Comparison of ENCODE assay signal across 27 cellular contexts in the genomic region with DNA sequence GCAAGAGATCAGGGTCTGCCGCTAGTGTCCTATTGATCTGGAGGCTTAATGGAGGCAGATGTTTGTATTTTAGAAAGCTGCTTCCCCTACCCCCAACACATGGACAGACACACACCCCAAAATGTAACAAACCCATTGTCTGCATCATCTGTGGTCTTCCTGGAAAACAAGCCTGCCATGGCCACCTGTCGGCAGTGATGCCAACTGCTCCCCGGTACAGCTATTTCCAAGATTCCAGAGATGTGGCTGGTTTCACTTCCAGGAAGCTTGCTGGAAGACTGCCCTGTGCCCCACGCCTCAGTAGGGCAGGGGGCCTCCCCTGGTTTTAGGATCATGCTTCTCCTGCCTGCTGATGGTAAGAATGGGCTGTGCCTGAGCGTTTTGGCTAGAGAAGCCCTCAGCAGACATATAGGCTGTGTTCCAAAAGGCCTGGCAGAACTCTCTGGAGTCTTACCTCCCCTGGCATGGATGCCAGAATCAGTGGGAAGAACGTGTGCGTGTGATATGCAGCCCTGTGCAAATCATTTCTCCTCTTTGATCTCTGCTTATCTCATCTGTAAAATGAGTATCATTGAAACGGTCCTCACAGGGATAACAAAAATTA.
DNase-seq lines count a peak whose midpoint lies in the region; ATAC-seq and TF ChIP-seq lines count a peak whose summit lies in the region.
"Had no signal": no experiment of that assay in that cellular context is flagged by ENCODE, and none has a peak within 500 bp of the region (broad histone marks: within the 10 kb centered on the region; RNA-seq: fewer than 3 reads in every experiment).

No MANE protein-coding gene starts in this region.

- intact Hi-C loops in left ventricle myocardium inferior (cut with micrococcal nuclease): no loop called here
- intact Hi-C loops in stomach (cut with DNase I; ENCODE audit: low total_unique reads): no loop called here

- 48 to 78% (median 66%) methylated on average over 5 to 8 of the region's 8 CpGs for WGBS in stomach, 5 donors

- H3K36me3 ChIP-seq in adipocyte (ENCODE audit: control insufficient read depth, insufficient read depth, low read length, severe bottlenecking): no peaks in the 10 kb centered on the region
- H3K36me3 ChIP-seq in left ventricle myocardium inferior: no peaks in the 10 kb centered on the region
- no peaks in the 10 kb centered on the region for H3K36me3 ChIP-seq in stomach
- H3K36me3 ChIP-seq: brain microvascular endothelial cell, HAP-1, heart right ventricle had no signal

- peaks cover 51% of the 10 kb centered on the region for H3K4me1 ChIP-seq in adipocyte (ENCODE audit: control insufficient read depth, insufficient read depth, low read length)
- H3K4me1 ChIP-seq in left ventricle myocardium inferior: peaks cover 45% of the 10 kb centered on the region
- peaks cover 0 to 9% (median 4%) of the 10 kb centered on the region in 4 donors for H3K4me1 ChIP-seq in stomach

- no peaks in the 10 kb centered on the region for H3K27me3 ChIP-seq in AG04450 (ENCODE audit: control insufficient read depth, insufficient read depth, low read length)
- no peaks in the 10 kb centered on the region for H3K27me3 ChIP-seq in adipocyte (replicated peaks; ENCODE audit: control insufficient read depth, insufficient read depth, low read length)
- no peaks in the 10 kb centered on the region for H3K27me3 ChIP-seq in left ventricle myocardium inferior (ENCODE audit: low read depth)
- no peaks in the 10 kb centered on the region for H3K27me3 ChIP-seq in stomach
- H3K27me3 ChIP-seq: brain microvascular endothelial cell, heart right ventricle had no signal

- H3K9me3 ChIP-seq in AG04450 (ENCODE audit: control insufficient read depth, insufficient read depth, low read length) (no peaks in the 10 kb centered on the region), adipocyte (ENCODE audit: control insufficient read depth, low read length) (no peaks in the 10 kb centered on the region), left ventricle myocardium inferior (replicated peaks) (no peaks in the 10 kb centered on the region), stomach (no peaks in the 10 kb centered on the region)
- H3K9me3 ChIP-seq: HAP-1 had no signal

- no peak for TF ChIP-seq POLR2A in stomach (IDR thresholded peaks at IDR 0.05)

- POLR2A ChIA-PET in AG04450 (lab: Yijun Ruan, JAX): interaction anchor here (1.8 kb wide), 1 partner anchor 39 kb away, joined by 12 read pairs; no protein-coding TSS in a partner anchor

- H3K27ac ChIP-seq in AG04450 (ENCODE audit: low read depth, low read length) (peak overlapping the region; percentile 34), left ventricle myocardium inferior (replicated peaks) (peak overlapping the region; percentile 68), stomach (peak overlapping the region in 1 of 5 donors; percentile 16)
- H3K27ac ChIP-seq: brain microvascular endothelial cell, coronary artery, heart right ventricle, KMS-11 had no signal

- CTCF ChIA-PET in AG04450 (lab: Charles Lee): interaction anchor here (6.0 kb wide), 1 partner anchor 213 kb away, joined by 33 read pairs; no protein-coding TSS in a partner anchor

- TF ChIP-seq EP300 in stomach (IDR thresholded peaks at IDR 0.05): no peak

- peak overlapping the region; percentile 58 for H3K9ac ChIP-seq in adipocyte (ENCODE audit: low read length)
- H3K9ac ChIP-seq: KMS-11 had no signal

- TF ChIP-seq CTCF in AG04450 (IDR thresholded peaks at IDR 0.05; ENCODE audit: low read depth, low read length): no peak
- no peak for TF ChIP-seq CTCF in left ventricle myocardium inferior (IDR thresholded peaks at IDR 0.05; ENCODE audit: borderline replicate concordance)
- no peak for TF ChIP-seq CTCF in omental fat pad (IDR thresholded peaks at IDR 0.05)
- TF ChIP-seq CTCF in stomach (IDR thresholded peaks at IDR 0.05): no peak

- peak; percentile 34 for ATAC-seq in omental fat pad (ENCODE audit: low FRiP score)
- no peak for ATAC-seq in HG03565 (IDR thresholded peaks at IDR 0.05; ENCODE audit: unreplicated experiment)
- ATAC-seq: activated naive CD8-positive, alpha-beta T cell treated with anti-CD3 and anti-CD28 coated beads, Interleukin-2, amount 50 U/mL, for 24 hours had no signal

- H3K4me3 ChIP-seq in AG04450 (ENCODE audit: low read depth, low read length): no peak overlapping the region
- peak overlapping the region; percentile 15 for H3K4me3 ChIP-seq in adipocyte (ENCODE audit: low read length)
- no peak overlapping the region for H3K4me3 ChIP-seq in left ventricle myocardium inferior
- no peak overlapping the region for H3K4me3 ChIP-seq in stomach
- H3K4me3 ChIP-seq: coronary artery, HAP-1, heart right ventricle, lung had no signal

- DNase-seq in AG04450 (ENCODE audit: low read depth, low spot score) (no peak), adipocyte (ENCODE audit: low read depth) (no peak), left ventricle myocardium inferior (no peak), omental fat pad (ENCODE audit: low spot score) (no peak), stomach (no peak), HUDEP-2 (lab: John Stamatoyannopoulos, UW; ENCODE audit: unreplicated experiment in 76 of 76) (no peak), NCI-H1105 treated with DMSO at 0.1 percent for 48 hours (lab: John Stamatoyannopoulos, UW) (no peak)
- DNase-seq: activated CD4-positive, alpha-beta T cell treated with anti-CD3 and anti-CD28 coated beads, Interleukin-2, amount 50 U/mL, for 48 hours; activated CD4-positive, CD25-positive, alpha-beta regulatory T cell; activated effector memory CD4-positive, alpha-beta T cell treated with Interleukin-2 at 50 U/mL for 16 hours; activated naive CD8-positive, alpha-beta T cell treated with anti-CD3 and anti-CD28 coated beads, Interleukin-2, amount 50 U/mL, for 24 hours; brain microvascular endothelial cell; CD4-positive, CD25-positive, alpha-beta regulatory T cell; endodermal cell; GF-D8; heart right ventricle; naive B cell; NCI-H2029 treated with DMSO at 0.1 percent for 48 hours; NCI-H226; NCI-H748 treated with DMSO at 0.1 percent for 48 hours; occipital lobe; right cardiac atrium had no signal
